Comparison of ENCODE assay signal across 20 cellular contexts in genomic region chr18:51134721-51135120, GRCh38.
DNase-seq lines count a peak whose midpoint lies in the region; ATAC-seq and TF ChIP-seq lines count a peak whose summit lies in the region.
"Had no signal": no experiment of that assay in that cellular context is flagged by ENCODE, and none has a peak within 500 bp of the region (broad histone marks: within the 10 kb centered on the region; RNA-seq: fewer than 3 reads in every experiment).

No MANE protein-coding gene starts in this region.

- H3K4me1 Mint-ChIP-seq in chondrocyte (ENCODE audit: low read depth) = peaks cover 36% of the 10 kb centered on the region
- H3K4me1 Mint-ChIP-seq: CD8-positive, alpha-beta memory T cell had no signal

- TF ChIP-seq CTCF in AG09309 (IDR thresholded peaks at IDR 0.05; ENCODE audit: control insufficient read depth, insufficient read depth, low read depth, low read length, missing control alignments) = no peak
- no peak for TF ChIP-seq CTCF in chondrocyte (IDR thresholded peaks at IDR 0.05)

- peaks cover 14% of the 10 kb centered on the region for H3K4me1 ChIP-seq in mesodermal cell (ENCODE audit: control insufficient read depth, insufficient read depth, low read length, poor library complexity, severe bottlenecking)
- H3K4me1 ChIP-seq: HAP-1 had no signal

- peak overlapping the region; percentile 39 for H3K27ac ChIP-seq in mesodermal cell (ENCODE audit: low read depth, low read length, severe bottlenecking)

- no peaks in the 10 kb centered on the region for H3K36me3 ChIP-seq in mesodermal cell (ENCODE audit: control insufficient read depth, insufficient read depth, low read length)
- H3K36me3 ChIP-seq: HAP-1 had no signal

- 92 to 95% methylated on average over 3 to 4 of the region's 4 CpGs for WGBS in mesodermal cell (ENCODE audit: insufficient coverage in 2 of 2), 2 experiments

- no peaks in the 10 kb centered on the region for H3K9me3 ChIP-seq in mesodermal cell (ENCODE audit: control insufficient read depth, low read length)
- H3K9me3 ChIP-seq: HAP-1 had no signal

- no peak for DNase-seq in AG09309 (ENCODE audit: low read depth)
- DNase-seq in NCI-H69 (lab: John Stamatoyannopoulos, UW) = peak; percentile 19
- DNase-seq in chondrocyte (ENCODE audit: low spot score) = no peak
- no peak for DNase-seq in NCI-H2107 (lab: John Stamatoyannopoulos, UW)
- DNase-seq in EL = no peak
- DNase-seq in ecto neural progenitor cell (ENCODE audit: low spot score) = no peak
- DNase-seq: C1 segment of cervical spinal cord; CD8-positive, alpha-beta memory T cell; Karpas-422; MM.1S; NCI-H1092; NCI-H1436 treated with DMSO at 0.1 percent for 48 hours; NCI-H2029 treated with DMSO at 0.1 percent for 48 hours; NCI-H510A; NCI-H82; OCI-M1 had no signal

- ATAC-seq in HG02852 (IDR thresholded peaks at IDR 0.05; ENCODE audit: unreplicated experiment) = no peak

- H3K27me3 Mint-ChIP-seq in chondrocyte (ENCODE audit: low read depth) = no peaks in the 10 kb centered on the region
- H3K27me3 Mint-ChIP-seq: IgD-negative memory B cell had no signal

- H3K36me3 Mint-ChIP-seq in chondrocyte (ENCODE audit: low read depth) = no peaks in the 10 kb centered on the region
- H3K36me3 Mint-ChIP-seq: CD8-positive, alpha-beta memory T cell had no signal

- H3K9me3 Mint-ChIP-seq in chondrocyte (ENCODE audit: low read depth) = no peaks in the 10 kb centered on the region
- H3K9me3 Mint-ChIP-seq: CD8-positive, alpha-beta memory T cell; IgD-negative memory B cell had no signal

- peak overlapping the region; percentile 93 for H3K27ac Mint-ChIP-seq in chondrocyte (ENCODE audit: unreplicated experiment)
- H3K27ac Mint-ChIP-seq: CD8-positive, alpha-beta memory T cell had no signal

- no peak overlapping the region for H3K4me3 Mint-ChIP-seq in chondrocyte (ENCODE audit: unreplicated experiment)
- H3K4me3 Mint-ChIP-seq: CD8-positive, alpha-beta memory T cell; IgD-negative memory B cell had no signal

- H3K4me3 ChIP-seq in AG09309 (ENCODE audit: control insufficient read depth, low read depth, low read length) (peak overlapping the region; percentile 41; the same call in 1 of the 2 replicates), mesodermal cell (ENCODE audit: extremely low read depth, insufficient read depth, low read length, poor library complexity, severe bottlenecking) (no peak overlapping the region)
- H3K4me3 ChIP-seq: HAP-1 had no signal
